Comparison of ENCODE assay signal across 31 cellular contexts in the genomic region with DNA sequence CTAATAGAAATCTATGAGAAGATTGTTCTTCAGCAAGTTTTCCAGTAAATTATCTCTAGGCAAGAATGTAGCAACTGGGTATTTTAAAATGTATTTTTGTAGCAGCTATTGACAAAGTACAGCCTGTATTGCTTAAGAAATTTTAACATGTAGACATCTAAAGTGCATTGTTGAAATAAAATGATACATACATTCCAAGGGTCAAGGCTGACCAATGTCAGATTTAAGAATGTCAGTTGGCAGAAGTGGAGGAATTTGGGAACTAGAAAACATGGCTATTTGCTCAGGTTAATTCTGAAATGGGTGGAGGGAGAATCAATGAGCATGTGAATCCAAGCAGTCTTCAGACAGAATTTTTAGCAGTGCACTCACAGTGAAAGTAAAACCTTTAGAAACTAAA. TPM values are rescaled to one million over a fixed set of nuclear protein-coding genes. Genes with fewer than 3 reads are reported as not detected.
DNase-seq lines count a peak whose midpoint lies in the region; TF ChIP-seq lines count a peak whose summit lies in the region.
"Had no signal": no experiment of that assay in that cellular context is flagged by ENCODE, and none has a peak within 500 bp of the region (broad histone marks: within the 10 kb centered on the region; RNA-seq: fewer than 3 reads in every experiment).

No MANE protein-coding gene starts in this region.

- H3K4me2 ChIP-seq in osteoblast (ENCODE audit: insufficient read depth, low read length): peak overlapping the region; percentile 14
- H3K4me2 ChIP-seq: A549, hepatocyte had no signal

- DNase-seq in AG10803 (ENCODE audit: low read depth) (peak; percentile 83), SK-N-MC (ENCODE audit: low read depth, low spot score) (no peak), fibroblast of gingiva (ENCODE audit: low read depth) (peak; percentile 77), osteoblast (ENCODE audit: insufficient read length, low spot score, missing footprints) (no peak), cortex of kidney (lab: John Stamatoyannopoulos, UW) (no peak), NCI-H510A treated with DMSO at 0.1 percent for 48 hours (lab: John Stamatoyannopoulos, UW) (no peak), DMS 273 treated with DMSO at 0.1 percent for 48 hours (lab: John Stamatoyannopoulos, UW) (no peak), NCI-H2227 (lab: John Stamatoyannopoulos, UW; ENCODE audit: unreplicated experiment) (no peak)
- DNase-seq: activated CD4-positive, alpha-beta memory T cell treated with anti-CD3 and anti-CD28 coated beads for 36 hours; activated CD4-positive, alpha-beta T cell treated with anti-CD3 and anti-CD28 coated beads for 1 hour; activated CD8-positive, alpha-beta memory T cell treated with anti-CD3 and anti-CD28 coated beads, Interleukin-2, amount 50 U/mL, for 48 hours; activated naive CD4-positive, alpha-beta T cell treated with anti-CD3 and anti-CD28 coated beads, Interleukin-2, amount 50 U/mL, for 16 hours; amniotic stem cell; BE2C; CD8-positive, alpha-beta memory T cell; DMS153; effector memory CD4-positive, alpha-beta T cell; H7; Karpas-422; left colon; NCI-H1417 treated with DMSO at 0.1 percent for 48 hours; NCI-H2029 treated with DMSO at 0.1 percent for 48 hours; NCI-H526; OCI-M1; spleen; stimulated activated CD4-positive, alpha-beta T cell treated with anti-CD3 and anti-CD28 coated beads, Interleukin-2, amount 100 ng/mL, for 24 hours; stimulated activated CD8-positive, alpha-beta memory T cell treated with anti-CD3 and anti-CD28 coated beads, Interleukin-4, amount 100 ng/mL, for 48 hours; testis had no signal

- TF ChIP-seq CTCF in AG10803 (conservative IDR thresholded peaks at IDR 0.05; ENCODE audit: low read length) (no peak), osteoblast (IDR thresholded peaks at IDR 0.05; ENCODE audit: extremely low read depth, low read depth, low read length) (no peak)

- H3K36me3 ChIP-seq in SK-N-MC (ENCODE audit: insufficient read depth, low read length) (no peaks in the 10 kb centered on the region), osteoblast (ENCODE audit: insufficient read depth, low read length) (no peaks in the 10 kb centered on the region)
- H3K36me3 ChIP-seq: BE2C, right atrium auricular region, spleen had no signal

- H2AFZ ChIP-seq in osteoblast (ENCODE audit: low read length): no peak overlapping the region
- H2AFZ ChIP-seq: hepatocyte had no signal

- no peaks in the 10 kb centered on the region for H4K20me1 ChIP-seq in osteoblast (ENCODE audit: insufficient read depth, low read length)

- H3K4me3 ChIP-seq in AG10803 (ENCODE audit: low read length) (no peak overlapping the region), SK-N-MC (no peak overlapping the region), osteoblast (ENCODE audit: insufficient read depth, low read length) (no peak overlapping the region)
- H3K4me3 ChIP-seq: A549, hepatocyte, right atrium auricular region, testis had no signal

- no peak overlapping the region for H3K9ac ChIP-seq in SK-N-MC (ENCODE audit: insufficient read length)

- no peaks in the 10 kb centered on the region for H3K27me3 ChIP-seq in osteoblast (ENCODE audit: insufficient read depth, low read length)
- H3K27me3 ChIP-seq: BE2C, hepatocyte, right atrium auricular region, spleen, testis had no signal

- peaks cover 28% of the 10 kb centered on the region for H3K4me1 ChIP-seq in osteoblast (ENCODE audit: insufficient read depth, low read length)
- H3K4me1 ChIP-seq: right atrium auricular region had no signal

- H3K9me3 ChIP-seq in SK-N-MC (ENCODE audit: low read depth, low read length): no peaks in the 10 kb centered on the region
- H3K9me3 ChIP-seq in osteoblast (ENCODE audit: low read depth, low read length): no peaks in the 10 kb centered on the region
- H3K9me3 ChIP-seq: A549, BE2C, right atrium auricular region, spleen, testis had no signal

- H3K27ac ChIP-seq in SK-N-MC: peak overlapping the region; percentile 33; the same call in 1 of the 2 replicates
- H3K27ac ChIP-seq in osteoblast (ENCODE audit: low read depth, low read length): peak overlapping the region; percentile 74
- H3K27ac ChIP-seq: hepatocyte had no signal

- H3K79me2 ChIP-seq in osteoblast (ENCODE audit: insufficient read depth, low read length): no peaks in the 10 kb centered on the region
- H3K79me2 ChIP-seq: hepatocyte had no signal

RNA-seq across cellular contexts. Expression of gene ZSWIM6, which starts 57.5 kb away (rescaled TPM):
- 10.0 and 10.5 TPM in 2 replicates for total RNA-seq in osteoblast

Comparison
In these comparisons a context has a peak if more than half of its experiments do, and no peak if none do; other contexts are left out.
1. DNase-seq: peak in AG10803 (single experiment) and fibroblast of gingiva (single experiment); none in SK-N-MC (single experiment), osteoblast (single experiment), cortex of kidney (single experiment), NCI-H510A treated with DMSO at 0.1 percent for 48 hours (single experiment), DMS 273 treated with DMSO at 0.1 percent for 48 hours (single experiment) and NCI-H2227 (single experiment).